ENCODE assay signal across 13 cellular contexts in genomic region chr5:96065577-96066385, GRCh38.
DNase-seq lines count a peak whose midpoint lies in the region; ATAC-seq and TF ChIP-seq lines count a peak whose summit lies in the region.
"Had no signal": no experiment of that assay in that cellular context is flagged by ENCODE, and none has a peak within 500 bp of the region (broad histone marks: within the 10 kb centered on the region; RNA-seq: fewer than 3 reads in every experiment).

No MANE protein-coding gene starts in this region.

- no peaks in the 10 kb centered on the region for H3K27me3 Mint-ChIP-seq in CD4-positive, alpha-beta T cell
- H3K27me3 Mint-ChIP-seq: CD4-positive, CD25-positive, alpha-beta regulatory T cell had no signal

- CTCF ChIA-PET in CD4-positive, alpha-beta T cell (lab: Charles Lee), result interaction anchor here (1.2 kb wide), 1 partner anchor 10 kb away, joined by 6 read pairs; no protein-coding TSS in a partner anchor

- H3K9me3 Mint-ChIP-seq in CD4-positive, alpha-beta T cell, result no peaks in the 10 kb centered on the region
- H3K9me3 Mint-ChIP-seq: immature natural killer cell had no signal

- no peaks in the 10 kb centered on the region for H3K36me3 Mint-ChIP-seq in CD4-positive, alpha-beta T cell (ENCODE audit: low read depth)
- H3K36me3 Mint-ChIP-seq: CD4-positive, CD25-positive, alpha-beta regulatory T cell; immature natural killer cell had no signal

- no peak overlapping the region for H3K4me3 Mint-ChIP-seq in CD4-positive, alpha-beta T cell
- H3K4me3 Mint-ChIP-seq: CD4-positive, CD25-positive, alpha-beta regulatory T cell; immature natural killer cell had no signal

- ATAC-seq in foreskin keratinocyte (no peak), GM21786 (IDR thresholded peaks at IDR 0.05; ENCODE audit: unreplicated experiment) (no peak), HG03520 (IDR thresholded peaks at IDR 0.05; ENCODE audit: unreplicated experiment) (no peak)
- no peak for ATAC-seq in CD4-positive, alpha-beta T cell (ENCODE audit: poor library complexity)
- ATAC-seq: Right ventricle myocardium inferior had no signal

- no peaks in the 10 kb centered on the region for H3K4me1 Mint-ChIP-seq in CD4-positive, alpha-beta T cell (ENCODE audit: low read depth)

- POLR2A ChIA-PET in CD4-positive, alpha-beta T cell (lab: Charles Lee), result no interaction called here

- DNase-seq in stimulated activated CD4-positive, alpha-beta T cell treated with anti-CD3 and anti-CD28 coated beads, Interleukin-1b, Interleukin-23, amount 100 ng/mL, for 48 hours, result peak; percentile 27
- DNase-seq in stimulated activated CD4-positive, alpha-beta T cell treated with anti-CD3 and anti-CD28 coated beads, Interleukin-2, amount 100 ng/mL, for 24 hours, result no peak
- DNase-seq in foreskin keratinocyte (peak in 1 of 2 donors; percentile 38), GOT3 (lab: John Stamatoyannopoulos, UW) (no peak)
- no peak for DNase-seq in CD4-positive, alpha-beta T cell
- DNase-seq: amygdala, immature natural killer cell, NCI-H1436 treated with DMSO at 0.1 percent for 48 hours had no signal

- H3K27me3 ChIP-seq in foreskin keratinocyte, result no peaks in the 10 kb centered on the region
- no peaks in the 10 kb centered on the region for H3K27me3 ChIP-seq in CD4-positive, alpha-beta T cell (ENCODE audit: control insufficient read depth, insufficient read depth, low read length)

- H3K4me1 ChIP-seq in foreskin keratinocyte, result peaks cover 46% of the 10 kb centered on the region

- no peak overlapping the region for H3K27ac Mint-ChIP-seq in CD4-positive, alpha-beta T cell
- H3K27ac Mint-ChIP-seq: CD4-positive, CD25-positive, alpha-beta regulatory T cell; immature natural killer cell had no signal

- TF ChIP-seq CTCF in VCaP (conservative IDR thresholded peaks at IDR 0.05) (no peak), foreskin keratinocyte (conservative IDR thresholded peaks at IDR 0.05) (no peak)
- TF ChIP-seq CTCF in CD4-positive, alpha-beta T cell (IDR thresholded peaks at IDR 0.05), result no peak

- intact Hi-C loops in CD4-positive, alpha-beta T cell (cut with DNase I, micrococcal nuclease), result no loop called here

- H3K9me3 ChIP-seq in CD4-positive, alpha-beta T cell (ENCODE audit: control insufficient read depth, low read length), result no peaks in the 10 kb centered on the region

- H3K27ac ChIP-seq in VCaP, result peak overlapping the region; percentile 1; the same call in 1 of the 2 replicates
- peak overlapping the region; percentile 70 for H3K27ac ChIP-seq in foreskin keratinocyte
- no peak overlapping the region for H3K27ac ChIP-seq in CD4-positive, alpha-beta T cell (ENCODE audit: low read depth, low read length)
